ENCODE assay signal across 10 cellular contexts in genomic region chr13:31930901-31931522, GRCh38.
DNase-seq lines count a peak whose midpoint lies in the region; ATAC-seq and TF ChIP-seq lines count a peak whose summit lies in the region.
"Had no signal": no experiment of that assay in that cellular context is flagged by ENCODE, and none has a peak within 500 bp of the region (broad histone marks: within the 10 kb centered on the region; RNA-seq: fewer than 3 reads in every experiment).

No MANE protein-coding gene starts in this region.

- no peaks in the 10 kb centered on the region for H3K27me3 ChIP-seq in Panc1 (ENCODE audit: control insufficient read depth, insufficient read depth, low read length)

- H3K27me3 Mint-ChIP-seq in stimulated activated naive B cell treated with anti-CD40 and anti-IgM and Interleukin-4, amounts not matched to agents 10 μg/mL and 1 μg/mL and 100 μg/mL, for 72 hours, result no peaks in the 10 kb centered on the region
- H3K27me3 Mint-ChIP-seq: dendritic cell treated with granulocyte-macrophage colony-stimulating factor and Interleukin-4, amounts not matched to agents 40 ng/mL and 50 ng/mL, for 4 days had no signal

- no TSS peak for BruUV-seq in Panc1 (replicated peaks; lab: Mats Ljungman, UMichigan)

- H3K27ac Mint-ChIP-seq in stimulated activated naive B cell treated with anti-CD40 and anti-IgM and Interleukin-4, amounts not matched to agents 10 μg/mL and 1 μg/mL and 100 μg/mL, for 72 hours, result no peak overlapping the region
- H3K27ac Mint-ChIP-seq: CD4-positive, CD25-positive, alpha-beta regulatory T cell; dendritic cell treated with granulocyte-macrophage colony-stimulating factor and Interleukin-4, amounts not matched to agents 40 ng/mL and 50 ng/mL, for 4 days had no signal

- no peak for TF ChIP-seq CTCF in Panc1 (IDR thresholded peaks at IDR 0.05)

- no peaks in the 10 kb centered on the region for H3K9me3 ChIP-seq in Panc1 (ENCODE audit: control insufficient read depth, insufficient read depth, low read depth, low read length)

- intact Hi-C loops in left ventricle myocardium superior (cut with micrococcal nuclease), result no loop called here
- intact Hi-C loops in Right ventricle myocardium inferior (cut with DNase I), result no loop called here
- intact Hi-C loops in Panc1 (cut with micrococcal nuclease; ENCODE audit: unreplicated experiment), result no loop called here

- H3K4me3 Mint-ChIP-seq in stimulated activated naive B cell treated with anti-CD40 and anti-IgM and Interleukin-4, amounts not matched to agents 10 μg/mL and 1 μg/mL and 100 μg/mL, for 72 hours, result no peak overlapping the region
- H3K4me3 Mint-ChIP-seq: CD4-positive, CD25-positive, alpha-beta regulatory T cell; dendritic cell treated with granulocyte-macrophage colony-stimulating factor and Interleukin-4, amounts not matched to agents 40 ng/mL and 50 ng/mL, for 4 days had no signal

- H3K9me3 Mint-ChIP-seq in stimulated activated naive B cell treated with anti-CD40 and anti-IgM and Interleukin-4, amounts not matched to agents 10 μg/mL and 1 μg/mL and 100 μg/mL, for 72 hours, result no peaks in the 10 kb centered on the region
- H3K9me3 Mint-ChIP-seq: CD4-positive, CD25-positive, alpha-beta regulatory T cell; dendritic cell treated with granulocyte-macrophage colony-stimulating factor and Interleukin-4, amounts not matched to agents 40 ng/mL and 50 ng/mL, for 4 days had no signal

- POLR2A ChIA-PET in Panc1 (lab: Charles Lee), result no interaction called here

- DNase-seq in left ventricle myocardium superior (no peak), Right ventricle myocardium inferior (ENCODE audit: missing footprints) (no peak), Panc1 (ENCODE audit: low read depth, low spot score) (no peak), NCI-H345 (lab: John Stamatoyannopoulos, UW) (no peak), midbrain (lab: John Stamatoyannopoulos, UW) (no peak)
- DNase-seq in stimulated activated naive B cell treated with anti-CD40 and anti-IgM and Interleukin-4, amounts not matched to agents 10 μg/mL and 1 μg/mL and 100 μg/mL, for 72 hours, result no peak
- no peak for DNase-seq in stimulated activated CD4-positive, alpha-beta T cell treated with anti-CD3 and anti-CD28 coated beads, Interleukin-2, amount 100 ng/mL, for 48 hours

- H3K36me3 Mint-ChIP-seq in stimulated activated naive B cell treated with anti-CD40 and anti-IgM and Interleukin-4, amounts not matched to agents 10 μg/mL and 1 μg/mL and 100 μg/mL, for 72 hours, result no peaks in the 10 kb centered on the region
- H3K36me3 Mint-ChIP-seq: CD4-positive, CD25-positive, alpha-beta regulatory T cell had no signal

- H3K36me3 ChIP-seq in Panc1 (ENCODE audit: control insufficient read depth, insufficient read depth, low read length), result no peaks in the 10 kb centered on the region

- no peak overlapping the region for H3K4me3 ChIP-seq in Panc1 (ENCODE audit: low read depth in 2 of 2, low read length in 2 of 2)

- H3K27ac ChIP-seq in Panc1 (ENCODE audit: low read length), result peak overlapping the region; percentile 69

- H3K4me1 ChIP-seq in Panc1 (ENCODE audit: control insufficient read depth, insufficient read depth, low read length), result peaks cover 20% of the 10 kb centered on the region

- CTCF ChIA-PET in Panc1 (lab: Charles Lee), result no interaction called here

- H3K4me1 Mint-ChIP-seq in stimulated activated naive B cell treated with anti-CD40 and anti-IgM and Interleukin-4, amounts not matched to agents 10 μg/mL and 1 μg/mL and 100 μg/mL, for 72 hours, result no peaks in the 10 kb centered on the region
- H3K4me1 Mint-ChIP-seq: CD4-positive, CD25-positive, alpha-beta regulatory T cell had no signal

- ATAC-seq in left ventricle myocardium superior (peak; percentile 48), Right ventricle myocardium inferior (no peak), HG02943 (IDR thresholded peaks at IDR 0.05; ENCODE audit: low read depth, unreplicated experiment) (peak; percentile 98), Panc1 (peak; percentile 47)
- peak; percentile 86 to 98 for ATAC-seq in stimulated activated naive B cell treated with anti-CD40 and anti-IgM and Interleukin-4, amounts not matched to agents 10 μg/mL and 1 μg/mL and 100 μg/mL, for 72 hours (replicated peaks)

- in situ Hi-C loops in Panc1 (cut with HindIII; ENCODE audit: low pct_unique_long_range_greater_than_20kb, low sequenced_read_pairs), result no loop called here
